ENCODE assay signal across 15 cellular contexts in the genomic region with DNA sequence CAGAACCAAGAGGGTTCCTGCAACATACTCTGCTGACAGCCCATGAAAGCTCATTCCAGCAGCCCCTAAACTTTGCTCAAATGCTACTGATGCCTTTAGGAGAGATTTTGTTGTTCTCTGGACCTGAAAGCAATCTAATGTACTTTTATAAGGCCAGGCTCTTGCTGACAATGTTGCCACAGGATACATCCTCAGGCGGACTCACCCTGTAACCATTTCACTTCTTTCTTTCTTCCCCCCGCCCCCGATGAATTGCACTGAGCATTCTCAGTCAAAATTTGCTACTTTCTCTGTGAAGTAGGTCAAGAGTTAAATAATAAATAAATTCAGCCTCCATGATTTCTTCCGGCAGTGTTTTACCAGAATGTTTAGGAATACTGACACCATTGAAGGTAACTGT. TPM values are rescaled to one million over a fixed set of nuclear protein-coding genes. Genes with fewer than 3 reads are reported as not detected.
DNase-seq lines count a peak whose midpoint lies in the region; ATAC-seq and TF ChIP-seq lines count a peak whose summit lies in the region.
"Had no signal": no experiment of that assay in that cellular context is flagged by ENCODE, and none has a peak within 500 bp of the region (broad histone marks: within the 10 kb centered on the region; RNA-seq: fewer than 3 reads in every experiment).

No MANE protein-coding gene starts in this region.

- peak overlapping the region; percentile 23 for H3K4me3 Mint-ChIP-seq in endothelial cell (ENCODE audit: unreplicated experiment)
- H3K4me3 Mint-ChIP-seq: activated T-helper 17 cell treated with anti-CD3 and anti-CD28 coated beads, Interleukin-2, amount 50 U/mL, for 72 hours had no signal

- peaks cover 2% of the 10 kb centered on the region for H3K4me1 Mint-ChIP-seq in endothelial cell (ENCODE audit: unreplicated experiment)
- H3K4me1 Mint-ChIP-seq: activated T-helper 17 cell treated with anti-CD3 and anti-CD28 coated beads, Interleukin-2, amount 50 U/mL, for 72 hours had no signal

- H3K9me3 Mint-ChIP-seq in endothelial cell (ENCODE audit: unreplicated experiment) = no peaks in the 10 kb centered on the region

- H2AFZ ChIP-seq in neural cell (ENCODE audit: low read depth, low read length) = no peak overlapping the region

- H3K27me3 Mint-ChIP-seq in endothelial cell (ENCODE audit: unreplicated experiment) = peaks cover 13% of the 10 kb centered on the region

- TF ChIP-seq EP300 in neural cell (conservative IDR thresholded peaks at IDR 0.05; ENCODE audit: poor library complexity, severe bottlenecking) (no peak), upper lobe of left lung (IDR thresholded peaks at IDR 0.05) (no peak)

- H3K79me2 ChIP-seq in neural cell (replicated peaks; ENCODE audit: insufficient read depth, low read length) = no peaks in the 10 kb centered on the region

- DNase-seq in heart right ventricle = no peak
- DNase-seq in left ventricle myocardium superior = no peak
- no peak for DNase-seq in endothelial cell (ENCODE audit: low spot score)
- no peak for DNase-seq in upper lobe of left lung
- no peak for DNase-seq in HuH-7.5 (ENCODE audit: low spot score)
- no peak for DNase-seq in ACHN
- no peak for DNase-seq in GF-D8 (lab: John Stamatoyannopoulos, UW)
- DNase-seq: body of pancreas; erythroblast; NCI-H1436 treated with DMSO at 0.1 percent for 48 hours; NCI-H526 treated with DMSO at 0.1 percent for 48 hours; SIG-M5; stimulated activated CD4-positive, alpha-beta T cell treated with anti-CD3 and anti-CD28 coated beads, Interleukin-4, amount 100 ng/mL, for 1 hour had no signal

- H3K27ac ChIP-seq in heart right ventricle = peak overlapping the region in 6 of 10 donors; percentile 75 to 88 (median 80)
- H3K27ac ChIP-seq in neural cell (ENCODE audit: low read length) = no peak overlapping the region
- peak overlapping the region in 2 of 4 donors; percentile 61 to 67 for H3K27ac ChIP-seq in upper lobe of left lung
- H3K27ac ChIP-seq: body of pancreas had no signal

- no peak overlapping the region for H3K27ac Mint-ChIP-seq in endothelial cell (ENCODE audit: unreplicated experiment)
- H3K27ac Mint-ChIP-seq: activated T-helper 17 cell treated with anti-CD3 and anti-CD28 coated beads, Interleukin-2, amount 50 U/mL, for 72 hours had no signal

- H3K4me3 ChIP-seq in heart right ventricle (peak overlapping the region in 9 of 10 donors; percentile 62 to 78 (median 72)), neural cell (ENCODE audit: low read length) (peak overlapping the region; percentile 83), upper lobe of left lung (peak overlapping the region in 3 of 4 donors; percentile 51 to 66 (median 63))
- H3K4me3 ChIP-seq: body of pancreas had no signal

- no peaks in the 10 kb centered on the region for H3K9me2 ChIP-seq in neural cell (ENCODE audit: insufficient read depth, low read length)

- H3K9ac ChIP-seq in neural cell (ENCODE audit: low read length) = no peak overlapping the region

- TF ChIP-seq CTCF in heart right ventricle (IDR thresholded peaks at IDR 0.05) (no peak), endothelial cell (IDR thresholded peaks at IDR 0.05; ENCODE audit: unreplicated experiment) (no peak), neural cell (IDR thresholded peaks at IDR 0.05; ENCODE audit: poor library complexity, severe bottlenecking) (no peak), upper lobe of left lung (IDR thresholded peaks at IDR 0.05) (no peak)

- intact Hi-C loops in heart right ventricle (cut with DNase I) (loop anchor here in 4 of 10 donors (5.0 to 10.0 kb wide), 3 partner anchors 72 to 82 kb away; no protein-coding TSS in a partner anchor), left ventricle myocardium superior (cut with micrococcal nuclease) (no loop called here)

- no peaks in the 10 kb centered on the region for H3K36me3 ChIP-seq in heart right ventricle
- H3K36me3 ChIP-seq in neural cell (ENCODE audit: insufficient read depth, low read length) = no peaks in the 10 kb centered on the region
- no peaks in the 10 kb centered on the region for H3K36me3 ChIP-seq in upper lobe of left lung

- H4K20me1 ChIP-seq in neural cell (ENCODE audit: insufficient read depth) = no peaks in the 10 kb centered on the region

- H3K36me3 Mint-ChIP-seq in endothelial cell (ENCODE audit: low read depth, unreplicated experiment) = peaks cover 19% of the 10 kb centered on the region

- TF ChIP-seq POLR2A in upper lobe of left lung (IDR thresholded peaks at IDR 0.05) = no peak

- no peak for TF ChIP-seq RAD21 in neural cell (conservative IDR thresholded peaks at IDR 0.05)

- H3K27me3 ChIP-seq in heart right ventricle = peaks cover 0 to 26% (median 12%) of the 10 kb centered on the region in 7 donors
- H3K27me3 ChIP-seq in neural cell (ENCODE audit: insufficient read depth, low read depth, low read length) = no peaks in the 10 kb centered on the region
- peaks cover 0 to 21% (median 9%) of the 10 kb centered on the region in 4 donors for H3K27me3 ChIP-seq in upper lobe of left lung

- peaks cover 0 to 42% (median 11%) of the 10 kb centered on the region in 9 donors for H3K4me1 ChIP-seq in heart right ventricle
- peaks cover 2 to 25% (median 8%) of the 10 kb centered on the region in 4 donors for H3K4me1 ChIP-seq in upper lobe of left lung

- H3F3A ChIP-seq in neural cell (ENCODE audit: insufficient read depth, low read length, poor library complexity, severe bottlenecking) = no peaks in the 10 kb centered on the region

- ATAC-seq in heart right ventricle (no peak), left ventricle myocardium superior (no peak), upper lobe of left lung (ENCODE audit: low FRiP score in 2 of 2) (no peak)
- ATAC-seq: activated T-helper 17 cell treated with anti-CD3 and anti-CD28 coated beads, Interleukin-2, amount 50 U/mL, for 72 hours; body of pancreas had no signal

- H3K9me3 ChIP-seq in heart right ventricle = peaks cover 0 to 30% (median 13%) of the 10 kb centered on the region in 11 donors
- peaks cover 3% of the 10 kb centered on the region for H3K9me3 ChIP-seq in neural cell (ENCODE audit: low read length)
- H3K9me3 ChIP-seq in upper lobe of left lung = peaks cover 6 to 18% (median 15%) of the 10 kb centered on the region in 4 donors
- H3K9me3 ChIP-seq: body of pancreas had no signal

- 54 to 61% methylated on average over 4 of the region's 4 CpGs for WGBS in heart right ventricle, 2 donors
- WGBS in upper lobe of left lung, 2 donors = 59 to 62% methylated on average over 4 of the region's 4 CpGs

- in situ Hi-C loops in ACHN (cut with HindIII; ENCODE audit: low pct_ligation_motif_present, low pct_unique_long_range_greater_than_20kb, low sequenced_read_pairs) = no loop called here

- no peak overlapping the region for H3K4me2 ChIP-seq in neural cell (ENCODE audit: low read length)

TF ChIP-seq in neural cell, 6 proteins besides CTCF, POLR2A, EP300 and RAD21:
- TF ChIP-seq POLR2AphosphoS5 (IDR thresholded peaks at IDR 0.05) (no peak), EZH2 (IDR thresholded peaks at IDR 0.05; ENCODE audit: borderline replicate concordance, insufficient read depth, low read length, poor library complexity, severe bottlenecking) (no peak), SMC3 (conservative IDR thresholded peaks at IDR 0.05; ENCODE audit: poor library complexity) (no peak)
- TF ChIP-seq, protein P1, sequence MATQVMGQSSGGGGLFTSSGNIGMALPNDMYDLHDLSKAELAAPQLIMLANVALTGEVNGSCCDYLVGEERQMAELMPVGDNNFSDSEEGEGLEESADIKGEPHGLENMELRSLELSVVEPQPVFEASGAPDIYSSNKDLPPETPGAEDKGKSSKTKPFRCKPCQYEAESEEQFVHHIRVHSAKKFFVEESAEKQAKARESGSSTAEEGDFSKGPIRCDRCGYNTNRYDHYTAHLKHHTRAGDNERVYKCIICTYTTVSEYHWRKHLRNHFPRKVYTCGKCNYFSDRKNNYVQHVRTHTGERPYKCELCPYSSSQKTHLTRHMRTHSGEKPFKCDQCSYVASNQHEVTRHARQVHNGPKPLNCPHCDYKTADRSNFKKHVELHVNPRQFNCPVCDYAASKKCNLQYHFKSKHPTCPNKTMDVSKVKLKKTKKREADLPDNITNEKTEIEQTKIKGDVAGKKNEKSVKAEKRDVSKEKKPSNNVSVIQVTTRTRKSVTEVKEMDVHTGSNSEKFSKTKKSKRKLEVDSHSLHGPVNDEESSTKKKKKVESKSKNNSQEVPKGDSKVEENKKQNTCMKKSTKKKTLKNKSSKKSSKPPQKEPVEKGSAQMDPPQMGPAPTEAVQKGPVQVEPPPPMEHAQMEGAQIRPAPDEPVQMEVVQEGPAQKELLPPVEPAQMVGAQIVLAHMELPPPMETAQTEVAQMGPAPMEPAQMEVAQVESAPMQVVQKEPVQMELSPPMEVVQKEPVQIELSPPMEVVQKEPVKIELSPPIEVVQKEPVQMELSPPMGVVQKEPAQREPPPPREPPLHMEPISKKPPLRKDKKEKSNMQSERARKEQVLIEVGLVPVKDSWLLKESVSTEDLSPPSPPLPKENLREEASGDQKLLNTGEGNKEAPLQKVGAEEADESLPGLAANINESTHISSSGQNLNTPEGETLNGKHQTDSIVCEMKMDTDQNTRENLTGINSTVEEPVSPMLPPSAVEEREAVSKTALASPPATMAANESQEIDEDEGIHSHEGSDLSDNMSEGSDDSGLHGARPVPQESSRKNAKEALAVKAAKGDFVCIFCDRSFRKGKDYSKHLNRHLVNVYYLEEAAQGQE (IDR thresholded peaks at IDR 0.05; ENCODE audit: borderline replicate concordance) = no peak

RNA-seq across cellular contexts. Expression of a gene that starts 1.5 kb away (rescaled TPM):
- 100 to 1,000 TPM in 1 of 10 donors, 10 to 100 TPM in 9; 39.6 to 111 (median 67.7) TPM for total RNA-seq in heart right ventricle
- 10 to 100 TPM; 19.8 to 35.3 TPM for polyA plus RNA-seq in heart right ventricle
- total RNA-seq in left ventricle myocardium superior = 51.2 TPM
- total RNA-seq in endothelial cell (ENCODE audit: unreplicated experiment) = 7.0 TPM
- polyA plus RNA-seq in neural cell = 23.6 and 30.9 TPM in 2 replicates
- 79.6 and 85.5 TPM in 2 replicates for polyA minus RNA-seq in neural cell
- total RNA-seq in upper lobe of left lung = 10 to 100 TPM; 19.9 to 87.1 (median 41.5) TPM
